In the genomic region with DNA sequence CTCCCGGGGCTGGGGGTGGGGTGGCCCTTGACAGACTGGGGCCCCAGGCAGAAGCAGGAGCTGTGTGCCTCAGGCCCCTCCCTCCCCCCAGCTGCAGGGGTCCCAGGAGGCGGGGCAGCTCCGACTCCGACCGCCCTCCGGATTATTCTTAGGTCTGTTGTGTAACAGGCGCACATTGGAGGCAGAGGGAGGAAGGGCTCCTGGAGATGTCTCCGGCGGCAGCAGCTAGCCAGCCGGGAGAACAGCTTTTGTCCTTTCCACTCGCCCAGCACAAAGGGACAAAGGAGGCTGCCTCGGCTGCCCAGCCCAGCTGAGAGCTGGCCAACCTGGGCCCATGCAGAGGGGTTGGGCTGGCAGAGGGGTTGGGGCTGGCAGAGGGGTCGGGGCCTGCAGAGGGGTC, we compare ENCODE assay signal across 1 cellular context.
TF ChIP-seq lines count a peak whose summit lies in the region.

No MANE protein-coding gene starts in this region.

TF ChIP-seq in K562, 482 proteins besides CTCF, POLR2A, EP300 and RAD21:
- TF ChIP-seq RBM14 (IDR thresholded peaks at IDR 0.05; ENCODE audit: borderline replicate concordance, insufficient read depth, low read depth, low read length), result 0 out of 2 replicates have a peak, but pooled peaks have one; percentile 16
- TF ChIP-seq ELF2 (CRISPR knock-in tag; IDR thresholded peaks at IDR 0.05), result no peak
